In genomic region chr11:27141576-27141975, GRCh38 we compare ENCODE assay signal across 36 cellular contexts.
"Had no signal": no experiment of that assay in that cellular context is flagged by ENCODE, and none has a peak within 500 bp of the region (broad histone marks: within the 10 kb centered on the region; RNA-seq: fewer than 3 reads in every experiment).

No MANE protein-coding gene starts in this region.

- H3K27me3 ChIP-seq: MG63 had no signal

- H3K36me3 ChIP-seq: MG63 had no signal

- H3K4me3 ChIP-seq: MG63 had no signal

- DNase-seq: Karpas-422, Kasumi-1, MG63, MM.1S, MV-4-11, NCI-H1048, NCI-H1092, NCI-H1092 treated with DMSO at 0.1 percent for 48 hours, NCI-H1105, NCI-H1105 treated with DMSO at 0.1 percent for 48 hours, NCI-H1417, NCI-H1417 treated with DMSO at 0.1 percent for 48 hours, NCI-H1436, NCI-H1436 treated with DMSO at 0.1 percent for 48 hours, NCI-H146, NCI-H1694, NCI-H1694 treated with DMSO at 0.1 percent for 48 hours, NCI-H187, NCI-H187 treated with DMSO at 0.1 percent for 48 hours, NCI-H1930, NCI-H2029, NCI-H2029 treated with DMSO at 0.1 percent for 48 hours, NCI-H2081, NCI-H2081 treated with DMSO at 0.1 percent for 48 hours, NCI-H2107, NCI-H2171, NCI-H2171 treated with DMSO at 0.1 percent for 48 hours, NCI-H2227 treated with DMSO at 0.1 percent for 48 hours, NCI-H226, NCI-H345, NCI-H446, NCI-H446 treated with DMSO at 0.1 percent for 48 hours, NCI-H510A, NCI-H510A treated with DMSO at 0.1 percent for 48 hours, NCI-H524, NCI-H524 treated with DMSO at 0.1 percent for 48 hours had no signal
